18 cellular contexts compared by ENCODE assay signal in the genomic region with DNA sequence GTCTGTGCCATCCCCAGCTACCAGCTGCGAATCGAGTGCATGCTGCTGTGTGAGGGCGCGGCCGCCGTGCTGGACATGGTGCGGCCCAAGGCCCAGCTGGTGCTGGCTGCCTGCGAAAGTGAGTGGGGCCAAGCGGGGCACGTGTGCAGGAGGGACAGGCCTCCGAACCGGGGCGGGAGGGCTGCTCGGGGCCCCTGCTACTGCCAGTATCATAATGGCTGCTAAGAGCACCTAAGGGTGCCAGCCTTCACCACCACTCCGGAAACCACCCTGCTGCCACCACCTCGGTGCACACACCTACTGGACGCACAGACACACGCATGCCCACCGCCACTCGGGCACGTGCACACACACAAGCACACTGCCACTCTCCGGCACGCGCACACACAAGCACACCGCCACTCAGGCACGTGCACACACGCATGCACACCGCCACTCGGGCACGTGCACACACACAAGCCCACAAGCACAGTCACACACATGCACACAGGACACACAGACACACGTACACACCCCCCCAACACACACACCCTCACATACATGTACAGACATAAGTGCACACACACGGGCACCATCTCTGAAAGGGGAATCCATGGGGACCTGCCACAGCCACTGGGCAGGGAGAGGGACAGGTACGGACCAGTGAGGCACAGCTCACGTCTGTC. TPM values are rescaled to one million over a fixed set of nuclear protein-coding genes. Genes with fewer than 3 reads are reported as not detected.
DNase-seq lines count a peak whose midpoint lies in the region; ATAC-seq, FAIRE-seq and TF ChIP-seq lines count a peak whose summit lies in the region.
"Had no signal": no experiment of that assay in that cellular context is flagged by ENCODE, and none has a peak within 500 bp of the region (broad histone marks: within the 10 kb centered on the region; RNA-seq: fewer than 3 reads in every experiment).

No MANE protein-coding gene starts in this region.

- peak overlapping the region; percentile 58 for H3K27ac Mint-ChIP-seq in HFFc6
- peak overlapping the region; percentile 33 for H3K27ac Mint-ChIP-seq in neural progenitor cell
- H3K27ac Mint-ChIP-seq: CD8-positive, alpha-beta memory T cell had no signal

- no peak overlapping the region for H2AFZ ChIP-seq in H1 (ENCODE audit: low read length)
- H2AFZ ChIP-seq in neural progenitor cell (replicated peaks) = no peak overlapping the region
- H2AFZ ChIP-seq: GM23248 had no signal

- peak overlapping the region; percentile 52; the same call in 1 of the 2 replicates for H2BK5ac ChIP-seq in H1 (ENCODE audit: low read depth, low read length)

- no peaks in the 10 kb centered on the region for H3K23me2 ChIP-seq in H1 (ENCODE audit: low read depth, low read length)

- H3K23ac ChIP-seq in H1 (ENCODE audit: insufficient read length) = no peak overlapping the region

- intact Hi-C loops in Right ventricle myocardium superior (cut with DNase I) = no loop called here

- no peak overlapping the region for H4K5ac ChIP-seq in H1 (ENCODE audit: insufficient read length, low read depth, low read length)

- H3K4ac ChIP-seq in H1 (replicated peaks; ENCODE audit: insufficient read length, low read depth, low read length) = no peak overlapping the region

- H3K9ac ChIP-seq in BLaER1 (peak overlapping the region; percentile 50; the same call in 1 of the 2 replicates), H1 (replicated peaks in 1 of 4; ENCODE audit: extremely low read depth in 1 of 4, low read depth in 3 of 4, low read length in 3 of 4) (no peak overlapping the region), neural progenitor cell (no peak overlapping the region)
- H3K9ac ChIP-seq: GM23248 had no signal

- peaks cover 26% of the 10 kb centered on the region for H4K20me1 ChIP-seq in BLaER1
- H4K20me1 ChIP-seq in H1 (replicated peaks in 1 of 2; ENCODE audit: control insufficient read depth in 1 of 2, insufficient read depth in 2 of 2, low read length in 2 of 2) = peaks cover 0 to 20% of the 10 kb centered on the region in 2 experiments
- no peaks in the 10 kb centered on the region for H4K20me1 ChIP-seq in neural progenitor cell (ENCODE audit: low read depth)

- H3K27ac ChIP-seq in BLaER1 (peak overlapping the region; percentile 92), H1 (ENCODE audit: low read depth, low read length) (no peak overlapping the region), neural progenitor cell (no peak overlapping the region)
- H3K27ac ChIP-seq: GM23248, HL-60 had no signal

- no peak for DNase-seq in HFFc6
- DNase-seq in H1 (ENCODE audit: low read depth in 1 of 2, low spot score in 2 of 2) = no peak
- DNase-seq in neural progenitor cell (ENCODE audit: low spot score) = no peak
- DNase-seq in NCI-H2171 treated with DMSO at 0.1 percent for 48 hours (lab: John Stamatoyannopoulos, UW) = no peak
- no peak for DNase-seq in Right ventricle myocardium superior
- no peak for DNase-seq in AG20443 (ENCODE audit: low spot score)
- no peak for DNase-seq in SIG-M5 treated with dmso at 0.1 percent for 504 hours (lab: John Stamatoyannopoulos, UW; ENCODE audit: unreplicated experiment)
- DNase-seq: ACHN; BE2C; Caco-2; CD8-positive, alpha-beta memory T cell; DMS53; GF-D8; GM23248; KG1 had no signal

- no peak overlapping the region for H3K18ac ChIP-seq in H1 (ENCODE audit: extremely low read depth, low read length)

- H3K27me3 Mint-ChIP-seq in HFFc6 (ENCODE audit: insufficient read depth) (peaks cover 9% of the 10 kb centered on the region), neural progenitor cell (ENCODE audit: insufficient read depth, low read depth) (peaks cover 6% of the 10 kb centered on the region)
- H3K27me3 Mint-ChIP-seq: CD8-positive, alpha-beta memory T cell; IgD-negative memory B cell had no signal

- no peaks in the 10 kb centered on the region for H3K79me2 ChIP-seq in H1 (ENCODE audit: control insufficient read depth in 1 of 2, insufficient read depth in 2 of 2, low read length in 2 of 2)
- H3K79me2 ChIP-seq in neural progenitor cell (ENCODE audit: low read depth) = no peaks in the 10 kb centered on the region

- no peak for TF ChIP-seq EP300 in H1 (IDR thresholded peaks at IDR 0.05; ENCODE audit: borderline replicate concordance in 1 of 2, low read depth in 2 of 2, low read length in 2 of 2)

- H2AK5ac ChIP-seq in H1 (ENCODE audit: low read depth, low read length) = peak overlapping the region; percentile 40; the same call in 1 of the 2 replicates

- H2BK120ac ChIP-seq in H1 (replicated peaks; ENCODE audit: low read depth, low read length) = no peak overlapping the region

- no peak overlapping the region for H4K8ac ChIP-seq in H1 (ENCODE audit: extremely low read depth, insufficient read depth, low read length)

- H3K9me3 ChIP-seq in BLaER1 (no peaks in the 10 kb centered on the region), H1 (ENCODE audit: insufficient read depth in 2 of 2, low read depth in 1 of 2, low read length in 1 of 2) (no peaks in the 10 kb centered on the region), neural progenitor cell (ENCODE audit: low read depth) (no peaks in the 10 kb centered on the region)
- H3K9me3 ChIP-seq: BE2C, Caco-2 had no signal

- CTCF ChIA-PET in H1 (lab: Charles Lee; ENCODE audit: partially characterized antibody) = interaction anchor here (0.6 to 3.8 kb wide), 14 partner anchors 12 to 199 kb away, joined by 3 to 17 read pairs (median 6); no protein-coding TSS in a partner anchor

- H3K9me3 Mint-ChIP-seq in HFFc6 (no peaks in the 10 kb centered on the region), neural progenitor cell (no peaks in the 10 kb centered on the region)
- H3K9me3 Mint-ChIP-seq: IgD-negative memory B cell had no signal

- peaks cover 8% of the 10 kb centered on the region for H3K4me1 Mint-ChIP-seq in HFFc6 (ENCODE audit: low read depth)
- peaks cover 4% of the 10 kb centered on the region for H3K4me1 Mint-ChIP-seq in neural progenitor cell

- H3K4me2 ChIP-seq in BLaER1 (peak overlapping the region; percentile 93; the same call in 1 of the 2 replicates), H1 (ENCODE audit: insufficient read depth in 1 of 2, low read depth in 2 of 2, low read length in 2 of 2) (no peak overlapping the region), neural progenitor cell (no peak overlapping the region)

- no peak for FAIRE-seq in H1 (lab: Jason Lieb, UNC)

- H3K27me3 ChIP-seq in BLaER1 (no peaks in the 10 kb centered on the region), H1 (replicated peaks in 1 of 4; ENCODE audit: control insufficient read depth in 3 of 4, extremely low read depth in 1 of 4, insufficient read depth in 3 of 4, low read length in 3 of 4) (no peaks in the 10 kb centered on the region), neural progenitor cell (no peaks in the 10 kb centered on the region)
- H3K27me3 ChIP-seq: BE2C had no signal

- no peaks in the 10 kb centered on the region; the same call in 1 of the 2 replicates for H3K79me1 ChIP-seq in H1 (ENCODE audit: low read depth, low read length)

- H3K36me3 Mint-ChIP-seq in HFFc6 (ENCODE audit: low read depth) (peaks cover 4% of the 10 kb centered on the region; the same call in 1 of the 2 replicates), neural progenitor cell (peaks cover 3% of the 10 kb centered on the region)
- H3K36me3 Mint-ChIP-seq: IgD-negative memory B cell had no signal

- peak overlapping the region; percentile 63; the same call in 1 of the 2 replicates for H2BK12ac ChIP-seq in H1 (ENCODE audit: low read depth, low read length)

- no peak for TF ChIP-seq POLR2A in H1 (IDR thresholded peaks at IDR 0.05; ENCODE audit: control extremely low read depth in 1 of 2, low read depth in 2 of 2, low read length in 2 of 2)

- H3K36me3 ChIP-seq in BLaER1 = peaks cover 78% of the 10 kb centered on the region
- peaks cover 4 to 44% (median 7%) of the 10 kb centered on the region in 4 experiments; a peak in 5 of 8 replicates for H3K36me3 ChIP-seq in H1 (ENCODE audit: control insufficient read depth in 2 of 4, insufficient read depth in 4 of 4, low read length in 3 of 4)
- no peaks in the 10 kb centered on the region for H3K36me3 ChIP-seq in neural progenitor cell

- POLR2A ChIA-PET in H1 (lab: Charles Lee; ENCODE audit: partially characterized antibody) = interaction anchor here (1.3 to 2.3 kb wide), 3 partner anchors 12 to 33 kb away, joined by 4 to 10 read pairs (median 6); no protein-coding TSS in a partner anchor

- H3K56ac ChIP-seq in H1 (replicated peaks; ENCODE audit: insufficient read length, low read depth, low read length) = no peak overlapping the region

- peaks cover 7% of the 10 kb centered on the region for H3F3A ChIP-seq in neural progenitor cell (ENCODE audit: low read depth)

- no peak overlapping the region for H3K4me3 ChIP-seq in BLaER1
- no peak overlapping the region for H3K4me3 ChIP-seq in H1 (ENCODE audit: extremely low read depth in 1 of 4, insufficient read depth in 2 of 4, low read depth in 3 of 4, low read length in 4 of 4)
- H3K4me3 ChIP-seq in neural progenitor cell = no peak overlapping the region
- H3K4me3 ChIP-seq: GM23248 had no signal

- no peak for TF ChIP-seq RAD21 in H1 (IDR thresholded peaks at IDR 0.05 in 1 of 2, conservative IDR thresholded peaks at IDR 0.05 in 1 of 2; ENCODE audit: low read depth in 2 of 2, low read length in 2 of 2)

- H2BK20ac ChIP-seq in H1 (ENCODE audit: low read length) = no peak overlapping the region

- no peak for TF ChIP-seq CTCF in HFFc6 (IDR thresholded peaks at IDR 0.05)
- TF ChIP-seq CTCF in H1 (IDR thresholded peaks at IDR 0.05; ENCODE audit: control extremely low read depth in 1 of 3, insufficient read depth in 1 of 3, low read depth in 1 of 3, low read length in 3 of 3) = no peak
- TF ChIP-seq CTCF in neural progenitor cell (IDR thresholded peaks at IDR 0.05) = no peak

- no peak overlapping the region for H3K14ac ChIP-seq in H1 (ENCODE audit: insufficient read length)

- no peak overlapping the region for H2BK15ac ChIP-seq in H1 (ENCODE audit: low read length)

- peak overlapping the region; percentile 81 for H4K91ac ChIP-seq in H1 (replicated peaks; ENCODE audit: insufficient read length, low read length)

- WGBS in H1 (ENCODE audit: extremely low coverage in 1 of 2, insufficient coverage in 1 of 2, insufficient read length in 1 of 2, insufficient replicate concordance in 2 of 2, low coverage in 1 of 2, low lambda C conversion rate in 2 of 2, missing lambda C conversion rate in 1 of 2), 2 experiments = 91% methylated on average over 34 of the region's 34 CpGs; no CpG with 5 or more reads in 1 of the 2 experiments

- H3K4me3 Mint-ChIP-seq in HFFc6 = no peak overlapping the region
- no peak overlapping the region for H3K4me3 Mint-ChIP-seq in neural progenitor cell
- H3K4me3 Mint-ChIP-seq: CD8-positive, alpha-beta memory T cell; IgD-negative memory B cell had no signal

- H3K4me1 ChIP-seq in BLaER1 = peaks cover 90% of the 10 kb centered on the region
- H3K4me1 ChIP-seq in H1 (replicated peaks in 1 of 4; ENCODE audit: control insufficient read depth in 3 of 4, insufficient read depth in 4 of 4, low read length in 3 of 4) = peaks cover 0 to 15% (median 13%) of the 10 kb centered on the region in 4 experiments; a peak in 5 of 7 replicates
- peaks cover 8% of the 10 kb centered on the region for H3K4me1 ChIP-seq in neural progenitor cell
- H3K4me1 ChIP-seq: Caco-2 had no signal

- ATAC-seq in Right ventricle myocardium superior (ENCODE audit: poor library complexity) = no peak

RNA-seq across cellular contexts. Expression of a gene that starts 13.8 kb away (rescaled TPM):
- 1 to 10 TPM; 2.7 to 3.7 (median 3.3) TPM for total RNA-seq in HFFc6 (2021; fragmentation: NEBNext Ultra II Directional; extraction: Animal tissue kit (Norgen Biotek cat#: 25700))
- total RNA-seq in H1 (2021; fragmentation: NEBNext Ultra II Directional; extraction: Animal tissue kit (Norgen Biotek cat#: 25700)) = 7.9 and 8.9 TPM in 2 replicates
- 7.1 and 9.4 TPM in 2 replicates for polyA plus RNA-seq in H1 (2011; rRNA removed)
- polyA plus RNA-seq in H1 (2011; cell fraction: cytosol; rRNA removed) = 12.8 TPM
- 43.4 TPM for polyA plus RNA-seq in H1 (2011; cell fraction: nucleus; rRNA removed)
- polyA plus RNA-seq in H1 (2012, experiment 1 of 2) = 8.2 to 15.0 TPM (median 11.8 TPM) in 4 replicates
- polyA plus RNA-seq in H1 (2012, experiment 2 of 2) = 9.8 TPM
- 6.2 TPM for polyA plus RNA-seq in H1 (2013, experiment 1 of 2)
- polyA plus RNA-seq in H1 (2013, experiment 2 of 2) = 5.8 TPM
- 3.2 and 7.1 TPM in 2 replicates for polyA minus RNA-seq in H1 (2011; rRNA and poly(A)+ RNA removed)
- 2.6 TPM for polyA minus RNA-seq in H1 (2011; cell fraction: cytosol; rRNA and poly(A)+ RNA removed)
- 11.0 TPM for polyA minus RNA-seq in H1 (2011; cell fraction: nucleus; rRNA and poly(A)+ RNA removed)
- total RNA-seq in neural progenitor cell (ENCODE audit: low replicate concordance) (25.3 and 26.4 TPM in 2 replicates), Right ventricle myocardium superior (215 TPM)
- polyA plus RNA-seq: IgD-negative memory B cell had no signal

RNA-seq across cellular contexts. Expression of a gene that starts 20.8 kb away (rescaled TPM):
- total RNA-seq in HFFc6 (2021; fragmentation: NEBNext Ultra II Directional; extraction: Animal tissue kit (Norgen Biotek cat#: 25700)) = 100 to 1,000 TPM; 111 to 121 (median 116) TPM
- 54.0 and 59.5 TPM in 2 replicates for total RNA-seq in H1 (2021; fragmentation: NEBNext Ultra II Directional; extraction: Animal tissue kit (Norgen Biotek cat#: 25700))
- 29.1 and 42.3 TPM in 2 replicates for polyA plus RNA-seq in H1 (2011; rRNA removed)
- 28.5 TPM for polyA plus RNA-seq in H1 (2011; cell fraction: cytosol; rRNA removed)
- 143 TPM for polyA plus RNA-seq in H1 (2011; cell fraction: nucleus; rRNA removed)
- polyA plus RNA-seq in H1 (2012, experiment 1 of 2) = 27.3 to 49.9 TPM (median 47.0 TPM) in 4 replicates
- polyA plus RNA-seq in H1 (2012, experiment 2 of 2) = 33.6 TPM
- polyA plus RNA-seq in H1 (2013, experiment 1 of 2) = 36.0 TPM
- 32.6 TPM for polyA plus RNA-seq in H1 (2013, experiment 2 of 2)
- polyA minus RNA-seq in H1 (2011; rRNA and poly(A)+ RNA removed) = 12.8 and 15.1 TPM in 2 replicates
- polyA minus RNA-seq in H1 (2011; cell fraction: cytosol; rRNA and poly(A)+ RNA removed) = 22.1 TPM
- polyA minus RNA-seq in H1 (2011; cell fraction: nucleus; rRNA and poly(A)+ RNA removed) = 27.8 TPM
- 7.8 and 24.0 TPM in 2 replicates for total RNA-seq in neural progenitor cell (ENCODE audit: low replicate concordance)
- total RNA-seq in Right ventricle myocardium superior = 28.3 TPM

RNA-seq across cellular contexts. Expression of a gene that starts 42.7 kb away (rescaled TPM):
- 10 to 100 TPM; 78.3 to 95.8 (median 82.5) TPM for total RNA-seq in HFFc6 (2021; fragmentation: NEBNext Ultra II Directional; extraction: Animal tissue kit (Norgen Biotek cat#: 25700))
- 123 and 135 TPM in 2 replicates for total RNA-seq in H1 (2021; fragmentation: NEBNext Ultra II Directional; extraction: Animal tissue kit (Norgen Biotek cat#: 25700))
- polyA plus RNA-seq in H1 (2011; rRNA removed) = 517 and 589 TPM in 2 replicates
- 330 TPM for polyA plus RNA-seq in H1 (2011; cell fraction: cytosol; rRNA removed)
- 307 TPM for polyA plus RNA-seq in H1 (2011; cell fraction: nucleus; rRNA removed)
- polyA plus RNA-seq in H1 (2012, experiment 1 of 2) = 85.5 to 181 TPM (median 172 TPM) in 4 replicates
- polyA plus RNA-seq in H1 (2012, experiment 2 of 2) = 271 TPM
- polyA plus RNA-seq in H1 (2013, experiment 1 of 2) = 207 TPM
- polyA plus RNA-seq in H1 (2013, experiment 2 of 2) = 187 TPM
- 23.9 and 34.6 TPM in 2 replicates for polyA minus RNA-seq in H1 (2011; rRNA and poly(A)+ RNA removed)
- 70.6 TPM for polyA minus RNA-seq in H1 (2011; cell fraction: cytosol; rRNA and poly(A)+ RNA removed)
- 52.2 TPM for polyA minus RNA-seq in H1 (2011; cell fraction: nucleus; rRNA and poly(A)+ RNA removed)
- total RNA-seq in neural progenitor cell (ENCODE audit: low replicate concordance) = 139 and 231 TPM in 2 replicates
- total RNA-seq in Right ventricle myocardium superior = 60.7 TPM
